In genomic region chr4:2583517-2583916, GRCh38 we compare ENCODE assay signal across 9 cellular contexts. TPM values are rescaled to one million over a fixed set of nuclear protein-coding genes. Genes with fewer than 3 reads are reported as not detected.
A peak's percentile ranks its signal among the peaks of the same experiment; 100 is the strongest.
DNase-seq lines count a peak whose midpoint lies in the region; ATAC-seq and FAIRE-seq lines count a peak whose summit lies in the region.
"Had no signal": no experiment of that assay in that cellular context is flagged by ENCODE, and none has a peak within 500 bp of the region (broad histone marks: within the 10 kb centered on the region; RNA-seq: fewer than 3 reads in every experiment).

No MANE protein-coding gene starts in this region.

- CTCF ChIA-PET in T-cell (lab: Charles Lee) = no interaction called here

- H3K27me3 ChIP-seq in SJCRH30 = no peaks in the 10 kb centered on the region
- no peaks in the 10 kb centered on the region for H3K27me3 ChIP-seq in skeletal muscle tissue (ENCODE audit: control insufficient read depth in 3 of 3, insufficient read depth in 3 of 3, low read length in 3 of 3)

- H3K27ac Mint-ChIP-seq in T-cell = no peak overlapping the region

- DNase-seq in NCI-H748 (lab: John Stamatoyannopoulos, UW; ENCODE audit: unreplicated experiment) (peak; percentile 0), NCI-H748 treated with DMSO at 0.1 percent for 48 hours (lab: John Stamatoyannopoulos, UW) (no peak), SJCRH30 (no peak), left ventricle myocardium superior (no peak), islet precursor cell (no peak), T-cell (no peak), GM19239 (ENCODE audit: insufficient read length, low spot score) (no peak)
- DNase-seq: KG1 had no signal

- no peak for FAIRE-seq in GM19239 (lab: Jason Lieb, UNC)

- H3K36me3 ChIP-seq in SJCRH30 = no peaks in the 10 kb centered on the region
- H3K36me3 ChIP-seq in skeletal muscle tissue (ENCODE audit: control insufficient read depth in 3 of 3, insufficient read depth in 3 of 3, low read length in 3 of 3) = no peaks in the 10 kb centered on the region

- intact Hi-C loops in left ventricle myocardium superior (cut with micrococcal nuclease) = no loop called here

- peak overlapping the region; percentile 57 for H3K27ac ChIP-seq in SJCRH30
- peak overlapping the region; percentile 5 for H3K27ac ChIP-seq in skeletal muscle tissue (ENCODE audit: low read depth, low read length)

- peak; percentile 45 for ATAC-seq in left ventricle myocardium superior
- ATAC-seq in T-cell (replicated peaks in 1 of 4) = no peak

- H3K4me3 ChIP-seq in SJCRH30 = no peak overlapping the region
- H3K4me3 ChIP-seq in skeletal muscle tissue (ENCODE audit: low read length in 3 of 3) = no peak overlapping the region

- no peaks in the 10 kb centered on the region for H3K27me3 Mint-ChIP-seq in T-cell

- POLR2A ChIA-PET in T-cell (lab: Charles Lee) = interaction anchor here (0.6 to 0.7 kb wide), 2 partner anchors 17 to 358 kb away, joined by 4 to 5 read pairs; no protein-coding TSS in a partner anchor

- H3K9ac ChIP-seq in skeletal muscle tissue (ENCODE audit: low read depth in 1 of 3, low read length in 3 of 3) = peak overlapping the region in 1 of 3 donors; percentile 35

- peaks cover 5% of the 10 kb centered on the region; the same call in 1 of the 2 replicates for H3K9me3 ChIP-seq in SJCRH30 (replicated peaks)
- H3K9me3 ChIP-seq in skeletal muscle tissue (ENCODE audit: control insufficient read depth in 3 of 3, low read length in 3 of 3) = no peaks in the 10 kb centered on the region

- peaks cover 66 to 69% (median 66%) of the 10 kb centered on the region in 3 donors for H3K4me1 Mint-ChIP-seq in T-cell

- peaks cover 0 to 4% (median 0%) of the 10 kb centered on the region in 3 donors for H3K9me3 Mint-ChIP-seq in T-cell

- H3K36me3 Mint-ChIP-seq in T-cell = peaks cover 24% of the 10 kb centered on the region

- no peak overlapping the region for H3K4me3 Mint-ChIP-seq in T-cell

- H3K4me1 ChIP-seq in SJCRH30 = peaks cover 19% of the 10 kb centered on the region
- H3K4me1 ChIP-seq in skeletal muscle tissue (ENCODE audit: control insufficient read depth in 3 of 3, insufficient read depth in 3 of 3, low read length in 3 of 3) = peaks cover 33 to 34% (median 34%) of the 10 kb centered on the region in 3 donors

RNA-seq across cellular contexts. Expression of gene FAM193A, which starts 47.1 kb away (rescaled TPM):
- 18.4 and 20.4 TPM in 2 replicates for total RNA-seq in SJCRH30 (2014; rRNA removed; shearing (Covaris generic))
- total RNA-seq in left ventricle myocardium superior (16.0 TPM), skeletal muscle tissue (10.4 TPM), T-cell (10 to 100 TPM; 41.6 to 46.8 (median 45.2) TPM)
